ENCODE assay signal across 8 cellular contexts in genomic region chr19:18428837-18429674, GRCh38. TPM values are rescaled to one million over a fixed set of nuclear protein-coding genes. Genes with fewer than 3 reads are reported as not detected.
A peak's percentile ranks its signal among the peaks of the same experiment; 100 is the strongest.
DNase-seq lines count a peak whose midpoint lies in the region; ATAC-seq and TF ChIP-seq lines count a peak whose summit lies in the region.

No MANE protein-coding gene starts in this region.

- peak overlapping the region; percentile 78 for H3K4me2 ChIP-seq in hepatocyte

- peaks cover 10% of the 10 kb centered on the region for H4K20me1 ChIP-seq in hepatocyte (ENCODE audit: insufficient read depth, poor library complexity, severe bottlenecking)

- H3K9me3 ChIP-seq in hepatocyte (ENCODE audit: low read depth) (no peaks in the 10 kb centered on the region), gastrocnemius medialis (no peaks in the 10 kb centered on the region)

- H3K4me1 Mint-ChIP-seq in IgD-negative memory B cell: peaks cover under 1 to 11% (median 5%) of the 10 kb centered on the region in 3 donors

- DNase-seq in BJ (ENCODE audit: low read depth): no peak
- DNase-seq in T-helper 1 cell: peak; percentile 77 to 86 (median 84)
- DNase-seq in hepatocyte (ENCODE audit: low spot score): peak; percentile 93
- DNase-seq in gastrocnemius medialis: no peak

- H3K4me3 ChIP-seq in BJ (ENCODE audit: low read depth, low read length): peak overlapping the region; percentile 39
- peak overlapping the region; percentile 28 for H3K4me3 ChIP-seq in hepatocyte
- peak overlapping the region in 3 of 4 donors; percentile 29 to 33 (median 32) for H3K4me3 ChIP-seq in gastrocnemius medialis

- intact Hi-C loops in gastrocnemius medialis (cut with DNase I; ENCODE audit: low total_unique reads): no loop called here

- no peak for TF ChIP-seq CTCF in BJ (IDR thresholded peaks at IDR 0.05; ENCODE audit: insufficient read depth, low read depth, low read length)
- TF ChIP-seq CTCF in hepatocyte (IDR thresholded peaks at IDR 0.05; ENCODE audit: poor library complexity): no peak
- TF ChIP-seq CTCF in gastrocnemius medialis (IDR thresholded peaks at IDR 0.05 in 4 of 5, conservative IDR thresholded peaks at IDR 0.05 in 1 of 5): no peak

- H3K4me3 Mint-ChIP-seq in IgD-negative memory B cell: peak overlapping the region; percentile 52 to 81 (median 78)

- H3K4me1 ChIP-seq in hepatocyte (ENCODE audit: insufficient read depth): peaks cover 40% of the 10 kb centered on the region
- H3K4me1 ChIP-seq in gastrocnemius medialis: peaks cover 16 to 35% of the 10 kb centered on the region in 2 donors

- no peaks in the 10 kb centered on the region for H3K27me3 Mint-ChIP-seq in IgD-negative memory B cell

- no peaks in the 10 kb centered on the region for H3K9me3 Mint-ChIP-seq in IgD-negative memory B cell

- CTCF ChIA-PET in BJ (lab: Yijun Ruan, JAX): interaction anchor here (0.6 to 1.9 kb wide), 3 partner anchors 10 to 161 kb away, joined by 3 to 4 read pairs (median 3); partner anchors contain the start of gene SSBP4

- POLR2A ChIA-PET in BJ (lab: Charles Lee): interaction anchor here (0.6 kb wide), 1 partner anchor 28 kb away, joined by 6 read pairs; no protein-coding TSS in a partner anchor

- 3% methylated on average over 49 of the region's 76 CpGs for WGBS in hepatocyte (ENCODE audit: low lambda C conversion rate, missing lambda C conversion rate)

- peaks cover 43% of the 10 kb centered on the region for H3K79me2 ChIP-seq in hepatocyte

- H3K27me3 ChIP-seq in BJ (ENCODE audit: control insufficient read depth, insufficient read depth, low read length) (no peaks in the 10 kb centered on the region), hepatocyte (no peaks in the 10 kb centered on the region), gastrocnemius medialis (peaks cover 0 to 8% (median 0%) of the 10 kb centered on the region in 3 donors)

- no peaks in the 10 kb centered on the region for H3K36me3 Mint-ChIP-seq in IgD-negative memory B cell

- H3K27ac ChIP-seq in angular gyrus (ENCODE audit: low read depth, low read length): peak overlapping the region; percentile 84
- peak overlapping the region; percentile 88 for H3K27ac ChIP-seq in hepatocyte
- peak overlapping the region; percentile 49 to 55 (median 51) for H3K27ac ChIP-seq in gastrocnemius medialis

- H3K36me3 ChIP-seq in BJ (ENCODE audit: control insufficient read depth, insufficient read depth, low read length) (peaks cover 15% of the 10 kb centered on the region), hepatocyte (replicated peaks; ENCODE audit: insufficient read depth, low read depth) (no peaks in the 10 kb centered on the region), gastrocnemius medialis (no peaks in the 10 kb centered on the region)

- in situ Hi-C loops in gastrocnemius medialis (cut with MboI; ENCODE audit: low sequenced_read_pairs in 4 of 4): no loop called here

- peak overlapping the region; percentile 88 to 97 (median 93) for H3K27ac Mint-ChIP-seq in IgD-negative memory B cell

- no peaks in the 10 kb centered on the region for H3K9me2 ChIP-seq in hepatocyte (replicated peaks; ENCODE audit: insufficient read depth)

- no peak overlapping the region for H2AFZ ChIP-seq in hepatocyte

- TF ChIP-seq POLR2A in gastrocnemius medialis (IDR thresholded peaks at IDR 0.05): no peak

- peak; percentile 83 for ATAC-seq in GM19463 (IDR thresholded peaks at IDR 0.05; ENCODE audit: unreplicated experiment)
- no peak for ATAC-seq in gastrocnemius medialis
- no peak for ATAC-seq in GM18858 (IDR thresholded peaks at IDR 0.05; ENCODE audit: unreplicated experiment)

RNA-seq across cellular contexts. Expression of gene ISYNA1, which starts 8.9 kb away (rescaled TPM):
- polyA plus RNA-seq in BJ (2011; rRNA removed) (13.5 and 27.0 TPM in 2 replicates), IgD-negative memory B cell (17.2 TPM), hepatocyte (144 and 188 TPM in 2 replicates)
- 12.2 and 16.5 TPM in 2 replicates for polyA minus RNA-seq in BJ (2011; rRNA and poly(A)+ RNA removed)
- total RNA-seq in hepatocyte (51.5 and 54.9 TPM in 2 replicates), gastrocnemius medialis (10 to 100 TPM in 1 of 4 donors, 1 to 10 TPM in 3; 5.1 to 29.1 (median 7.8) TPM)

RNA-seq across cellular contexts. Expression of gene SSBP4, which starts 9.9 kb away (rescaled TPM):
- 16.3 and 24.1 TPM in 2 replicates for polyA plus RNA-seq in BJ (2011; rRNA removed)
- 15.0 and 30.3 TPM in 2 replicates for polyA minus RNA-seq in BJ (2011; rRNA and poly(A)+ RNA removed)
- 97.4 TPM for polyA plus RNA-seq in IgD-negative memory B cell
- total RNA-seq in hepatocyte: 55.8 and 72.6 TPM in 2 replicates
- polyA plus RNA-seq in hepatocyte: 156 and 169 TPM in 2 replicates
- total RNA-seq in gastrocnemius medialis: 10 to 100 TPM; 24.7 to 65.2 (median 44.1) TPM

RNA-seq across cellular contexts. Expression of gene LRRC25, which starts 31.6 kb away (rescaled TPM):
- polyA plus RNA-seq in BJ (2011; rRNA removed) (0.06 TPM in 1 of 2 replicates, not detected in the other), IgD-negative memory B cell (14.9 TPM), hepatocyte (0.36 and 1.5 TPM in 2 replicates)
- not detected in 2 replicates for polyA minus RNA-seq in BJ (2011; rRNA and poly(A)+ RNA removed)
- total RNA-seq in hepatocyte (0.16 TPM in 1 of 2 replicates, not detected in the other), gastrocnemius medialis (1 to 10 TPM in 3 of 4 donors, under 1 TPM in 1; 0.34 to 4.2 (median 2.3) TPM)

RNA-seq across cellular contexts. Expression of gene GDF15, which starts 43.1 kb away (rescaled TPM):
- polyA plus RNA-seq in BJ (2011; rRNA removed): 19.0 and 30.8 TPM in 2 replicates
- polyA minus RNA-seq in BJ (2011; rRNA and poly(A)+ RNA removed): 8.3 and 8.4 TPM in 2 replicates
- not detected for polyA plus RNA-seq in IgD-negative memory B cell
- total RNA-seq in hepatocyte: 106 and 123 TPM in 2 replicates
- 175 and 185 TPM in 2 replicates for polyA plus RNA-seq in hepatocyte
- 1 to 10 TPM in 2 of 4 donors, not detected in 2; 1.4 to 2.7 TPM for total RNA-seq in gastrocnemius medialis

Comparison
In these comparisons a context has a peak if more than half of its experiments do, and no peak if none do; other contexts are left out.
1. DNase-seq: peak in T-helper 1 cell (5 of 5) and hepatocyte (single experiment); none in BJ (single experiment) and gastrocnemius medialis (0 of 2).
2. Peak in every context shown above with its lines, with median percentiles within 50 percentile points of each other: H3K4me3 ChIP-seq and H3K27ac ChIP-seq.